In the genomic region with DNA sequence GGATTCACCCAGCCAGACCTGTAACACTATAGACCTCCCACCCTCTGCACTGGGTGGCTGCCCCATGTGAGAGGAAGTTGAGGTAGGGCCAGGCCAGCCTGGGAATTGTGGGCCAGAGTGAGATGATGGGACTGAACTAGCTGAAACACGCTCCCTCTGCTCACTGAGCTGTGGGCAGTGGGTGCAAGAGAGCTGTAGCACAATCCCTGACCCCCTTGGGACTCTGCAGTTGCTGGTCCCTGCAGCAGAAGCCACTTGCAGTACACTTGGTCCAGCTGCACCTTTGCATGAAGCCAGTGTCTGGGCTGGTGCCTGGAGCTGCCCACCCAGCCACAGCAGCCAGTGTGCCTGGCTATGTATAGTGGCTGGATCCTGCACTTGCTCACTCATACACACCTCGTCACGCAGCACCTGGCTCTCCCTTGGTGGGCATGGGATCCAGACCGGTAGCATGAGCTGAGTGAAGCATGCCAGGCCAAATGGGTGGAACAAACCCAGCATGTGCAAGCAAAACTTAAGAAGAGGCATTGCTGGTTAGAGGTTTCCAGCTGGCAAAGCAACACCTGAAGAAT, we compare ENCODE assay signal across 1 cellular context.
TF ChIP-seq lines count a peak whose summit lies in the region.

No MANE protein-coding gene starts in this region.

TF ChIP-seq in HepG2, 621 proteins besides CTCF, POLR2A, EP300 and RAD21 (continued from another document):
- TF ChIP-seq, protein P1, sequence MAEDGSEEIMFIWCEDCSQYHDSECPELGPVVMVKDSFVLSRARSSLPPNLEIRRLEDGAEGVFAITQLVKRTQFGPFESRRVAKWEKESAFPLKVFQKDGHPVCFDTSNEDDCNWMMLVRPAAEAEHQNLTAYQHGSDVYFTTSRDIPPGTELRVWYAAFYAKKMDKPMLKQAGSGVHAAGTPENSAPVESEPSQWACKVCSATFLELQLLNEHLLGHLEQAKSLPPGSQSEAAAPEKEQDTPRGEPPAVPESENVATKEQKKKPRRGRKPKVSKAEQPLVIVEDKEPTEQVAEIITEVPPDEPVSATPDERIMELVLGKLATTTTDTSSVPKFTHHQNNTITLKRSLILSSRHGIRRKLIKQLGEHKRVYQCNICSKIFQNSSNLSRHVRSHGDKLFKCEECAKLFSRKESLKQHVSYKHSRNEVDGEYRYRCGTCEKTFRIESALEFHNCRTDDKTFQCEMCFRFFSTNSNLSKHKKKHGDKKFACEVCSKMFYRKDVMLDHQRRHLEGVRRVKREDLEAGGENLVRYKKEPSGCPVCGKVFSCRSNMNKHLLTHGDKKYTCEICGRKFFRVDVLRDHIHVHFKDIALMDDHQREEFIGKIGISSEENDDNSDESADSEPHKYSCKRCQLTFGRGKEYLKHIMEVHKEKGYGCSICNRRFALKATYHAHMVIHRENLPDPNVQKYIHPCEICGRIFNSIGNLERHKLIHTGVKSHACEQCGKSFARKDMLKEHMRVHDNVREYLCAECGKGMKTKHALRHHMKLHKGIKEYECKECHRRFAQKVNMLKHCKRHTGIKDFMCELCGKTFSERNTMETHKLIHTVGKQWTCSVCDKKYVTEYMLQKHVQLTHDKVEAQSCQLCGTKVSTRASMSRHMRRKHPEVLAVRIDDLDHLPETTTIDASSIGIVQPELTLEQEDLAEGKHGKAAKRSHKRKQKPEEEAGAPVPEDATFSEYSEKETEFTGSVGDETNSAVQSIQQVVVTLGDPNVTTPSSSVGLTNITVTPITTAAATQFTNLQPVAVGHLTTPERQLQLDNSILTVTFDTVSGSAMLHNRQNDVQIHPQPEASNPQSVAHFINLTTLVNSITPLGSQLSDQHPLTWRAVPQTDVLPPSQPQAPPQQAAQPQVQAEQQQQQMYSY (CRISPR knock-in tag; IDR thresholded peaks at IDR 0.05): no peak
- TF ChIP-seq ZNF225 (CRISPR knock-in tag; IDR thresholded peaks at IDR 0.05) (no peak), ZNF24 (IDR thresholded peaks at IDR 0.05) (no peak), ZNF543 (CRISPR knock-in tag; IDR thresholded peaks at IDR 0.05) (no peak)
- TF ChIP-seq, protein P2, sequence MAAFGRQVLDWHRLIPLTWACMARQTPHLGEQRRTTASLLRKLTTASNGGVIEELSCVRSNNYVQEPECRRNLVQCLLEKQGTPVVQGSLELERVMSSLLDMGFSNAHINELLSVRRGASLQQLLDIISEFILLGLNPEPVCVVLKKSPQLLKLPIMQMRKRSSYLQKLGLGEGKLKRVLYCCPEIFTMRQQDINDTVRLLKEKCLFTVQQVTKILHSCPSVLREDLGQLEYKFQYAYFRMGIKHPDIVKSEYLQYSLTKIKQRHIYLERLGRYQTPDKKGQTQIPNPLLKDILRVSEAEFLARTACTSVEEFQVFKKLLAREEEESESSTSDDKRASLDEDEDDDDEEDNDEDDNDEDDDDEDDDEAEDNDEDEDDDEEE (CRISPR knock-in tag; IDR thresholded peaks at IDR 0.05): no peak
